In genomic region chr11:86918943-86919342, GRCh38 we compare ENCODE assay signal across 20 cellular contexts. TPM values are rescaled to one million over a fixed set of nuclear protein-coding genes. Genes with fewer than 3 reads are reported as not detected.
A peak's percentile ranks its signal among the peaks of the same experiment; 100 is the strongest.
DNase-seq lines count a peak whose midpoint lies in the region; ATAC-seq and TF ChIP-seq lines count a peak whose summit lies in the region.
"Had no signal": no experiment of that assay in that cellular context is flagged by ENCODE, and none has a peak within 500 bp of the region (broad histone marks: within the 10 kb centered on the region; RNA-seq: fewer than 3 reads in every experiment).

No MANE protein-coding gene starts in this region.

- DNase-seq in breast epithelium (ENCODE audit: low spot score in 2 of 2): no peak
- DNase-seq in MCF 10A (ENCODE audit: unreplicated experiment): no peak
- no peak for DNase-seq in endothelial cell (ENCODE audit: low spot score)
- DNase-seq in nephron progenitor cell: no peak
- DNase-seq in vagina (ENCODE audit: extremely low spot score in 2 of 2): no peak
- no peak for DNase-seq in RPMI8226
- DNase-seq in NOMO-1 treated with dmso at 0.1 percent for 144 hours (lab: John Stamatoyannopoulos, UW; ENCODE audit: unreplicated experiment): no peak
- DNase-seq: activated CD4-positive, alpha-beta T cell treated with anti-CD3 and anti-CD28 coated beads for 4 hours; activated naive CD8-positive, alpha-beta T cell treated with anti-CD3 and anti-CD28 coated beads, Interleukin-2, amount 10 ng/mL, durations not matched to agents 7 days and 5 days; activated T-cell treated with anti-CD3 and anti-CD28 coated beads, Interleukin-2, amount 50 U/mL, for 24 hours; dorsolateral prefrontal cortex; NCI-H510A; Peyer's patch; stimulated activated CD4-positive, alpha-beta T cell treated with anti-CD3 and anti-CD28 coated beads, Interleukin-4, amount 100 ng/mL, for 4 hours had no signal

- H3K4me1 ChIP-seq in breast epithelium (no peaks in the 10 kb centered on the region), vagina (peaks cover 30% of the 10 kb centered on the region)
- H3K4me1 ChIP-seq: Peyer's patch had no signal

- no peaks in the 10 kb centered on the region for H3K27me3 Mint-ChIP-seq in MCF 10A (ENCODE audit: insufficient read depth, unreplicated experiment)
- H3K27me3 Mint-ChIP-seq in endothelial cell (ENCODE audit: unreplicated experiment): peaks cover 3% of the 10 kb centered on the region
- H3K27me3 Mint-ChIP-seq in nephron progenitor cell (ENCODE audit: low read depth, poor library complexity): peaks cover under 1% of the 10 kb centered on the region
- H3K27me3 Mint-ChIP-seq: activated T-cell treated with anti-CD3 and anti-CD28 coated beads, Interleukin-2, amount 50 U/mL, for 24 hours had no signal

- no peaks in the 10 kb centered on the region for H3K27me3 ChIP-seq in breast epithelium
- H3K27me3 ChIP-seq in vagina: no peaks in the 10 kb centered on the region
- H3K27me3 ChIP-seq: dorsolateral prefrontal cortex, foreskin keratinocyte, Peyer's patch had no signal

- H3K9me3 ChIP-seq in breast epithelium (no peaks in the 10 kb centered on the region), vagina (no peaks in the 10 kb centered on the region)
- H3K9me3 ChIP-seq: mucosa of descending colon, Peyer's patch had no signal

- H3K4me1 Mint-ChIP-seq in MCF 10A (ENCODE audit: insufficient read depth, unreplicated experiment): peaks cover 19% of the 10 kb centered on the region
- H3K4me1 Mint-ChIP-seq in endothelial cell (ENCODE audit: unreplicated experiment): peaks cover 30% of the 10 kb centered on the region
- H3K4me1 Mint-ChIP-seq in nephron progenitor cell: peaks cover 71% of the 10 kb centered on the region
- H3K4me1 Mint-ChIP-seq: stimulated activated effector memory CD8-positive, alpha-beta T cell treated with anti-CD3 and anti-CD28 coated beads, Interleukin-12 subunit alpha, Interleukin-12 subunit beta, amount 100 ng/mL, for 72 hours had no signal

- H3K36me3 ChIP-seq in breast epithelium: no peaks in the 10 kb centered on the region
- no peaks in the 10 kb centered on the region for H3K36me3 ChIP-seq in vagina
- H3K36me3 ChIP-seq: Peyer's patch had no signal

- H3K27ac ChIP-seq in breast epithelium (peak overlapping the region; percentile 33 to 48), vagina (peak overlapping the region; percentile 49)
- H3K27ac ChIP-seq: foreskin keratinocyte, Peyer's patch had no signal

- H3K4me3 Mint-ChIP-seq in MCF 10A (ENCODE audit: unreplicated experiment) (no peak overlapping the region), endothelial cell (ENCODE audit: unreplicated experiment) (no peak overlapping the region), nephron progenitor cell (no peak overlapping the region)
- H3K4me3 Mint-ChIP-seq: activated naive CD8-positive, alpha-beta T cell treated with anti-CD3 and anti-CD28 coated beads, Interleukin-2, amount 10 ng/mL, durations not matched to agents 7 days and 5 days; activated T-cell treated with anti-CD3 and anti-CD28 coated beads, Interleukin-2, amount 50 U/mL, for 24 hours; CD4-positive, alpha-beta memory T cell; stimulated activated effector memory CD8-positive, alpha-beta T cell treated with anti-CD3 and anti-CD28 coated beads, Interleukin-12 subunit alpha, Interleukin-12 subunit beta, amount 100 ng/mL, for 72 hours; T-helper 2 cell treated with Interferon-gamma antibody and Interleukin-4, amounts not matched to agents 5 μg/mL and 100 μg/mL, for 36 hours had no signal

- H3K36me3 Mint-ChIP-seq in MCF 10A (ENCODE audit: insufficient read depth, unreplicated experiment): no peaks in the 10 kb centered on the region
- H3K36me3 Mint-ChIP-seq in endothelial cell (ENCODE audit: low read depth, unreplicated experiment): no peaks in the 10 kb centered on the region
- peaks cover 42% of the 10 kb centered on the region for H3K36me3 Mint-ChIP-seq in nephron progenitor cell (ENCODE audit: low read depth)
- H3K36me3 Mint-ChIP-seq: activated naive CD8-positive, alpha-beta T cell treated with anti-CD3 and anti-CD28 coated beads, Interleukin-2, amount 10 ng/mL, durations not matched to agents 7 days and 5 days; CD4-positive, alpha-beta memory T cell; stimulated activated effector memory CD8-positive, alpha-beta T cell treated with anti-CD3 and anti-CD28 coated beads, Interleukin-12 subunit alpha, Interleukin-12 subunit beta, amount 100 ng/mL, for 72 hours had no signal

- CTCF ChIA-PET in MCF 10A (lab: Yijun Ruan, JAX): interaction anchor here (0.5 to 13.2 kb wide), 18 partner anchors 9 to 558 kb away, joined by 3 to 401 read pairs (median 5); no protein-coding TSS in a partner anchor

- TF ChIP-seq POLR2A in breast epithelium (IDR thresholded peaks at IDR 0.05): no peak
- TF ChIP-seq POLR2A in vagina (IDR thresholded peaks at IDR 0.05): no peak

- POLR2A ChIA-PET in MCF 10A (lab: Yijun Ruan, JAX): interaction anchor here (1.2 kb wide), 1 partner anchor 48 kb away, joined by 3 read pairs; no protein-coding TSS in a partner anchor

- no peak overlapping the region for H3K27ac Mint-ChIP-seq in MCF 10A (ENCODE audit: low read depth, unreplicated experiment)
- peak overlapping the region; percentile 93 for H3K27ac Mint-ChIP-seq in endothelial cell (ENCODE audit: unreplicated experiment)
- peak overlapping the region; percentile 88 for H3K27ac Mint-ChIP-seq in nephron progenitor cell
- H3K27ac Mint-ChIP-seq: activated naive CD8-positive, alpha-beta T cell treated with anti-CD3 and anti-CD28 coated beads, Interleukin-2, amount 10 ng/mL, durations not matched to agents 7 days and 5 days; activated T-cell treated with anti-CD3 and anti-CD28 coated beads, Interleukin-2, amount 50 U/mL, for 24 hours; CD4-positive, alpha-beta memory T cell; stimulated activated effector memory CD8-positive, alpha-beta T cell treated with anti-CD3 and anti-CD28 coated beads, Interleukin-12 subunit alpha, Interleukin-12 subunit beta, amount 100 ng/mL, for 72 hours; T-helper 2 cell treated with Interferon-gamma antibody and Interleukin-4, amounts not matched to agents 5 μg/mL and 100 μg/mL, for 36 hours had no signal

- TF ChIP-seq CTCF in breast epithelium (IDR thresholded peaks at IDR 0.05) (no peak), MCF 10A (IDR thresholded peaks at IDR 0.05; ENCODE audit: unreplicated experiment) (no peak), endothelial cell (IDR thresholded peaks at IDR 0.05; ENCODE audit: unreplicated experiment) (no peak), nephron progenitor cell (IDR thresholded peaks at IDR 0.05) (no peak), vagina (IDR thresholded peaks at IDR 0.05) (no peak)

- BruUV-seq in MCF 10A (replicated peaks; lab: Mats Ljungman, UMichigan): no TSS peak

- ATAC-seq in esophagus mucosa: no peak

- H3K4me3 ChIP-seq in breast epithelium (no peak overlapping the region), vagina (no peak overlapping the region)
- H3K4me3 ChIP-seq: dorsolateral prefrontal cortex, mucosa of descending colon, Peyer's patch had no signal

- intact Hi-C loops in breast epithelium (cut with DNase I; ENCODE audit: low total_unique reads) (no loop called here), MCF 10A (cut with micrococcal nuclease) (loop anchor here (1.0 to 2.0 kb wide), 4 partner anchors 49 to 463 kb away; no protein-coding TSS in a partner anchor), vagina (cut with DNase I) (loop anchor here (5.0 kb wide), 1 partner anchor 47 kb away; no protein-coding TSS in a partner anchor)

- H3K9me3 Mint-ChIP-seq in MCF 10A (ENCODE audit: unreplicated experiment): peaks cover 8% of the 10 kb centered on the region
- no peaks in the 10 kb centered on the region for H3K9me3 Mint-ChIP-seq in endothelial cell (ENCODE audit: unreplicated experiment)
- peaks cover 14% of the 10 kb centered on the region for H3K9me3 Mint-ChIP-seq in nephron progenitor cell
- H3K9me3 Mint-ChIP-seq: activated naive CD8-positive, alpha-beta T cell treated with anti-CD3 and anti-CD28 coated beads, Interleukin-2, amount 10 ng/mL, durations not matched to agents 7 days and 5 days; activated T-cell treated with anti-CD3 and anti-CD28 coated beads, Interleukin-2, amount 50 U/mL, for 24 hours; CD4-positive, alpha-beta memory T cell; stimulated activated effector memory CD8-positive, alpha-beta T cell treated with anti-CD3 and anti-CD28 coated beads, Interleukin-12 subunit alpha, Interleukin-12 subunit beta, amount 100 ng/mL, for 72 hours; T-helper 2 cell treated with Interferon-gamma antibody and Interleukin-4, amounts not matched to agents 5 μg/mL and 100 μg/mL, for 36 hours had no signal

RNA-seq across cellular contexts. Expression of gene FZD4, which starts 36.3 kb away (rescaled TPM):
- total RNA-seq in breast epithelium (100 to 1,000 TPM in 1 of 3 donors, 10 to 100 TPM in 2; 44.5 to 408 (median 72.8) TPM), MCF 10A (2022) (0.34 and 0.35 TPM in 2 replicates), endothelial cell (ENCODE audit: unreplicated experiment) (71.5 TPM), vagina (47.1 TPM), esophagus mucosa (3.3 TPM)

Comparison
In these comparisons a context has a peak if more than half of its experiments do, and no peak if none do; other contexts are left out.
1. RNA of gene FZD4, which starts 36.3 kb away (total RNA-seq): 44.5 to 408 TPM in breast epithelium, 71.5 TPM in endothelial cell (single experiment) and 47.1 TPM in vagina (single experiment); 3.3 TPM in esophagus mucosa (single experiment) and 0.34 to 0.35 TPM in MCF 10A; every median in the first group is over 10 times any median in the second.